In the genomic region with DNA sequence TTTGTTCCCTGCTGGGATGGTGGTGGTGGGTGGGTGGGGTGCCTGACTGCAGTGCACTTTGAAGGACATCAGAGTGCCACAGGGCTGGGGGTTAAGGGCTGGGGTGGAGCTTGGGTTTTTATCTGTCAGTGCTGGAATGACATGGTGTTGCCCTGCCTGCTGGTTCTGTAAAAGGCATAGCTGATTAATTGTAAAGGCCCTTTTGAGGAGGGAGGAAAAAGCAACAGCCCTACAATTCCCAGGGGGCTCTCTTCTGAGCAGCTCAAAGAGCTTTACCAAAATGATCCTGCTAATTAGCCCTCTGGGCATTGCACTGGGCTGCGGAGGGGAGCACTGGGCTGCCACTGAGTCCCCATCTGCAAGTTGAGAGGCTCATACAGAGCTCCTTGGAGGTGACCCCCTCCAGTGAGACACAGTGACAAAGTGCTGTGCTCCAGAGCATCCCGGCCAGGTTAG, we compare ENCODE assay signal across 2 cellular contexts.
TF ChIP-seq lines count a peak whose summit lies in the region.

No MANE protein-coding gene starts in this region.

TF ChIP-seq in H1, 55 proteins besides CTCF, POLR2A, EP300 and RAD21:
- TF ChIP-seq HDAC6 (IDR thresholded peaks at IDR 0.05; ENCODE audit: low read depth, low read length) (no peak), JUND (IDR thresholded peaks at IDR 0.05; ENCODE audit: low read length) (no peak), BCL11A (IDR thresholded peaks at IDR 0.05; ENCODE audit: low read depth in 2 of 2, low read length in 2 of 2) (no peak), RXRA (IDR thresholded peaks at IDR 0.05; ENCODE audit: insufficient read depth, low read depth, low read length) (no peak), SRF (IDR thresholded peaks at IDR 0.05; ENCODE audit: low read depth, low read length) (no peak), EGR1 (IDR thresholded peaks at IDR 0.05; ENCODE audit: borderline replicate concordance, low read depth, low read length) (no peak), KDM1A (IDR thresholded peaks at IDR 0.05; ENCODE audit: borderline replicate concordance, low read length) (no peak), ASH2L (IDR thresholded peaks at IDR 0.05; ENCODE audit: low read length) (no peak)
- TF ChIP-seq, protein P1, sequence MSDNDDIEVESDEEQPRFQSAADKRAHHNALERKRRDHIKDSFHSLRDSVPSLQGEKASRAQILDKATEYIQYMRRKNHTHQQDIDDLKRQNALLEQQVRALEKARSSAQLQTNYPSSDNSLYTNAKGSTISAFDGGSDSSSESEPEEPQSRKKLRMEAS (IDR thresholded peaks at IDR 0.05), result no peak

TF ChIP-seq in WTC11, 78 proteins besides CTCF, POLR2A, EP300 and RAD21:
- TF ChIP-seq OVOL2 (CRISPR knock-in tag; IDR thresholded peaks at IDR 0.05; ENCODE audit: borderline replicate concordance), result no peak
